In genomic region chr15:78872155-78872971, GRCh38 we compare ENCODE assay signal across 8 cellular contexts. TPM values are rescaled to one million over a fixed set of nuclear protein-coding genes. Genes with fewer than 3 reads are reported as not detected.
DNase-seq lines count a peak whose midpoint lies in the region; ATAC-seq, FAIRE-seq and TF ChIP-seq lines count a peak whose summit lies in the region.

A gene with protein sequence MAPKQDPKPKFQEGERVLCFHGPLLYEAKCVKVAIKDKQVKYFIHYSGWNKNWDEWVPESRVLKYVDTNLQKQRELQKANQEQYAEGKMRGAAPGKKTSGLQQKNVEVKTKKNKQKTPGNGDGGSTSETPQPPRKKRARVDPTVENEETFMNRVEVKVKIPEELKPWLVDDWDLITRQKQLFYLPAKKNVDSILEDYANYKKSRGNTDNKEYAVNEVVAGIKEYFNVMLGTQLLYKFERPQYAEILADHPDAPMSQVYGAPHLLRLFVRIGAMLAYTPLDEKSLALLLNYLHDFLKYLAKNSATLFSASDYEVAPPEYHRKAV (plus strand): TSS chr15:78872890. CDS start chr15:78873018, 128 bp downstream.

- H4K8ac ChIP-seq in trophoblast cell (ENCODE audit: low read depth, low read length) = peak within 1 kb of the TSS; percentile 100

- H3K79me2 ChIP-seq in trophoblast cell (ENCODE audit: control insufficient read depth, insufficient read depth, low read length, poor library complexity) = peaks cover 33% of the 10 kb centered on the region

- peak within 1 kb of the TSS; percentile 100 for H3K14ac ChIP-seq in trophoblast cell (ENCODE audit: low read length)

- H3K4me3 ChIP-seq in adrenal gland (peak within 1 kb of the TSS; percentile 90 to 98 (median 96)), trophoblast cell (ENCODE audit: low read depth, low read length) (peak within 1 kb of the TSS; percentile 97), tibial artery (peak within 1 kb of the TSS; percentile 92 to 96)

- H3K27ac ChIP-seq in adrenal gland = peak within 1 kb of the TSS; percentile 100
- peak within 1 kb of the TSS; percentile 99 for H3K27ac ChIP-seq in trophoblast cell (ENCODE audit: low read depth, low read length)
- H3K27ac ChIP-seq in tibial artery = peak within 1 kb of the TSS; percentile 99 to 100

- H3K9me3 ChIP-seq in adrenal gland (replicated peaks in 1 of 3) = no peaks in the 10 kb centered on the region
- no peaks in the 10 kb centered on the region for H3K9me3 ChIP-seq in trophoblast cell (ENCODE audit: insufficient read depth, low read depth, low read length)
- no peaks in the 10 kb centered on the region for H3K9me3 ChIP-seq in tibial artery

- peak within 1 kb of the TSS; percentile 100 for H3K9ac ChIP-seq in trophoblast cell (ENCODE audit: low read length)

- peak within 1 kb of the TSS; percentile 81 for H2BK12ac ChIP-seq in trophoblast cell (ENCODE audit: low read length)

- H3K23ac ChIP-seq in trophoblast cell (ENCODE audit: low read length) = peak within 1 kb of the TSS; percentile 38

- H3K4me2 ChIP-seq in trophoblast cell (ENCODE audit: low read length) = peak within 1 kb of the TSS; percentile 70

- intact Hi-C loops in T-helper 1 cell treated with Interleukin-12 subunit alpha and Interleukin-12 subunit beta and Interleukin-4 antibody, amounts not matched to agents 30 ng/mL and 1 ng/mL, for 36 hours (cut with micrococcal nuclease) = loop anchor here (1.0 to 10.0 kb wide), 7 partner anchors 112 to 1095 kb away; partner anchors contain the start of genes IREB2, MTHFS, PSMA4 and SKIC8
- intact Hi-C loops in adrenal gland (cut with DNase I) (no loop called here), cardiac septum (cut with DNase I) (loop anchor here (5.0 kb wide), 2 partner anchors 60 to 115 kb away; partner anchors contain the start of gene ADAMTS7), tibial artery (cut with DNase I; ENCODE audit: low total_unique reads) (loop anchor here (10.0 kb wide), 2 partner anchors 118 to 608 kb away; partner anchors contain the start of gene DNAJA4)

- no peaks in the 10 kb centered on the region for H3K36me3 ChIP-seq in adrenal gland (replicated peaks in 1 of 2)
- H3K36me3 ChIP-seq in trophoblast cell (ENCODE audit: control insufficient read depth in 1 of 2, insufficient read depth in 2 of 2, low read length in 2 of 2) = peaks cover 0 to 2% of the 10 kb centered on the region in 2 experiments
- no peaks in the 10 kb centered on the region for H3K36me3 ChIP-seq in tibial artery

- H3K4me1 ChIP-seq in adrenal gland (replicated peaks in 1 of 2) (peaks cover 22 to 29% of the 10 kb centered on the region in 2 donors), trophoblast cell (ENCODE audit: control insufficient read depth in 1 of 2, insufficient read depth in 2 of 2, low read length in 2 of 2) (peaks cover 6 to 12% of the 10 kb centered on the region in 2 experiments), tibial artery (peaks cover 0 to 35% (median 23%) of the 10 kb centered on the region in 4 donors)

- peaks cover 12% of the 10 kb centered on the region for H3K79me1 ChIP-seq in trophoblast cell (ENCODE audit: low read length)

- peak within 1 kb of the TSS; percentile 100 for H2BK5ac ChIP-seq in trophoblast cell (ENCODE audit: low read depth, low read length, poor library complexity)

- peak within 1 kb of the TSS; percentile 100 for H4K91ac ChIP-seq in trophoblast cell (ENCODE audit: low read depth, low read length)

- H2BK120ac ChIP-seq in trophoblast cell (ENCODE audit: insufficient read depth, low read length, poor library complexity) = peak within 1 kb of the TSS; percentile 98

- peak within 1 kb of the TSS; percentile 100 for H3K4ac ChIP-seq in trophoblast cell (ENCODE audit: low read depth, low read length)

- DNase-seq in GM12891 (ENCODE audit: insufficient read length, low spot score) (peak; percentile 90), NCI-H1694 (lab: John Stamatoyannopoulos, UW) (peak; percentile 70), adrenal gland (peak; percentile 96 to 99 (median 97)), cardiac septum (ENCODE audit: low spot score) (peak; percentile 99), trophoblast cell (peak; percentile 92 to 93), tibial artery (peak; percentile 97 to 98)

- TF ChIP-seq POLR2A in GM12891 (IDR thresholded peaks at IDR 0.05; ENCODE audit: low read depth, low read length) (no peak), adrenal gland (IDR thresholded peaks at IDR 0.05) (no peak)

- peak; percentile 80 for ATAC-seq in HG02885 (IDR thresholded peaks at IDR 0.05; ENCODE audit: poor library complexity, unreplicated experiment)

- peak within 1 kb of the TSS; percentile 99 for H3K18ac ChIP-seq in trophoblast cell (ENCODE audit: low read length)

- 9 to 23% (median 15%) methylated on average over 22 to 50 of the region's 52 CpGs for WGBS in adrenal gland, 4 donors
- WGBS in trophoblast cell (ENCODE audit: extremely low coverage, insufficient coverage, insufficient read length) = no CpG with 5 or more reads among the region's 52 CpGs

- peak within 1 kb of the TSS; percentile 97 for H4K12ac ChIP-seq in trophoblast cell (ENCODE audit: low read depth, low read length)

- peak; percentile 96 for FAIRE-seq in GM12891 (lab: Jason Lieb, UNC)

- H3K27me3 ChIP-seq in adrenal gland (no peaks in the 10 kb centered on the region), trophoblast cell (ENCODE audit: insufficient read depth, low read length) (no peaks in the 10 kb centered on the region), tibial artery (no peaks in the 10 kb centered on the region)

- peak within 1 kb of the TSS; percentile 94 for H2AFZ ChIP-seq in trophoblast cell (ENCODE audit: insufficient read depth, low read length, poor library complexity)

- H2AK5ac ChIP-seq in trophoblast cell (ENCODE audit: low read length) = peak within 1 kb of the TSS; percentile 99

- TF ChIP-seq CTCF in adrenal gland (IDR thresholded peaks at IDR 0.05) (no peak), tibial artery (IDR thresholded peaks at IDR 0.05) (no peak)

TF ChIP-seq in GM12891, 5 proteins besides CTCF, POLR2A, EP300 and RAD21:
- TF ChIP-seq POLR2AphosphoS5 (IDR thresholded peaks at IDR 0.05; ENCODE audit: low read depth, low read length) (no peak), PAX5 (IDR thresholded peaks at IDR 0.05; ENCODE audit: insufficient read depth, low read length, severe bottlenecking) (peak; percentile 44), TAF1 (IDR thresholded peaks at IDR 0.05; ENCODE audit: low read depth, low read length) (peak; percentile 30; the same call in 1 of the 2 replicates), SPI1 (IDR thresholded peaks at IDR 0.05; ENCODE audit: low read depth, low read length) (no peak), POU2F2 (IDR thresholded peaks at IDR 0.05; ENCODE audit: low read depth, low read length) (no peak)
TF ChIP-seq in GM12891: peak in this region for 2.

RNA-seq across cellular contexts. Expression of the gene that starts here (rescaled TPM):
- 287 TPM for polyA plus RNA-seq in GM12891 (2012; ENCODE audit: low read depth, missing spikeins)
- total RNA-seq in T-helper 1 cell treated with Interleukin-12 subunit alpha and Interleukin-12 subunit beta and Interleukin-4 antibody, amounts not matched to agents 30 ng/mL and 1 ng/mL, for 36 hours = 240 and 262 TPM in 2 replicates
- total RNA-seq in adrenal gland (100 to 1,000 TPM; 190 to 389 (median 342) TPM), cardiac septum (335 TPM)
- 100 to 1,000 TPM in 2 of 3 donors, 10 to 100 TPM in 1; 99.8 to 935 (median 228) TPM for polyA plus RNA-seq in adrenal gland
- polyA plus RNA-seq in trophoblast cell (2013) = 506 and 531 TPM in 2 replicates

Comparison
In these comparisons a context has a peak if more than half of its experiments do, and no peak if none do; other contexts are left out.
1. Peak in every context shown above with its lines: DNase-seq, ATAC-seq, H3K4me3 ChIP-seq and H3K27ac ChIP-seq.
2. intact Hi-C loops: an anchor here in T-helper 1 cell treated with Interleukin-12 subunit alpha and Interleukin-12 subunit beta and Interleukin-4 antibody, amounts not matched to agents 30 ng/mL and 1 ng/mL, for 36 hours (1.0 to 10.0 kb wide), cardiac septum (5.0 kb wide) and tibial artery (10.0 kb wide); none called in adrenal gland.